1 cellular context compared by ENCODE assay signal in the genomic region with DNA sequence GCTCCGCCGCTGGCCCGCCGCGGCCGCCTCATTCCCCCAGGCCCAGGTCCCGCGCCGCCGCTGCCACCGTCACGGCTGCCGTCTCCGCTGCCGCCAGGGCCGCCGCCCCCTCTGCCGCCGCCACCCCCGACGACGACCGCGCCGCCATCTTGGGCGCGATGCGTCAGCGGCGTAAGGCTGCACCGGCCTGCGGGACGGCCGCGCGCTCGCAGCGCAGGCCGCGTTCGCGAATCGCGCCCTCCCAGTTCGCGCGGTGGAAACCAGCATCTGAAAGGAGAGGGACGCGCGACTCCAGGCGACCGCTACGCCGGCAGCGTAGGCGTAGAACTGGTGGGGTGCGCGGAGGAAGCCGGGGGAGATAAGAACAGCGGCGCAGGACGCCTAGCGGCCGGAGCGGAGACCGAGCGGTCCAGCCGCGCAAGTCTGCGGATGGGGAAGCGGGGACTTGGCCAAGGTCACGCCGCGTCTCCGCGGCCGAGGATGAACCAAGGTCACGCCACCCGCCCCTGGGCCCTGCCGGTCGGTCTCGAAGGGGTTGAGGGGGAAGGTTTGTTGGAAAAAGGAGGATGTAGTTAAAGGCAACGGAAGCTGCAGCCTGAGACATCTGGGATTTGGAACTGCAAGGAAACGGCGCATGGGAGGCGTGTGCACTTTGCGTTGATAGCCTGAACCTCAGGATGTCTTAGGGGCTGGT.
A peak's percentile ranks its signal among the peaks of the same experiment; 100 is the strongest.
TF ChIP-seq lines count a peak whose summit lies in the region.

A gene (minus strand): TSS at position 173 of the 694 bp plus-strand sequence. CDS start 307 bp downstream, outside the sequence.

TF ChIP-seq in SK-N-SH, 30 proteins besides CTCF, POLR2A, EP300 and RAD21 (continued from another document):
- peak; percentile 66 for TF ChIP-seq MXI1 (IDR thresholded peaks at IDR 0.05; ENCODE audit: low read depth, low read length)
- TF ChIP-seq, protein P1, sequence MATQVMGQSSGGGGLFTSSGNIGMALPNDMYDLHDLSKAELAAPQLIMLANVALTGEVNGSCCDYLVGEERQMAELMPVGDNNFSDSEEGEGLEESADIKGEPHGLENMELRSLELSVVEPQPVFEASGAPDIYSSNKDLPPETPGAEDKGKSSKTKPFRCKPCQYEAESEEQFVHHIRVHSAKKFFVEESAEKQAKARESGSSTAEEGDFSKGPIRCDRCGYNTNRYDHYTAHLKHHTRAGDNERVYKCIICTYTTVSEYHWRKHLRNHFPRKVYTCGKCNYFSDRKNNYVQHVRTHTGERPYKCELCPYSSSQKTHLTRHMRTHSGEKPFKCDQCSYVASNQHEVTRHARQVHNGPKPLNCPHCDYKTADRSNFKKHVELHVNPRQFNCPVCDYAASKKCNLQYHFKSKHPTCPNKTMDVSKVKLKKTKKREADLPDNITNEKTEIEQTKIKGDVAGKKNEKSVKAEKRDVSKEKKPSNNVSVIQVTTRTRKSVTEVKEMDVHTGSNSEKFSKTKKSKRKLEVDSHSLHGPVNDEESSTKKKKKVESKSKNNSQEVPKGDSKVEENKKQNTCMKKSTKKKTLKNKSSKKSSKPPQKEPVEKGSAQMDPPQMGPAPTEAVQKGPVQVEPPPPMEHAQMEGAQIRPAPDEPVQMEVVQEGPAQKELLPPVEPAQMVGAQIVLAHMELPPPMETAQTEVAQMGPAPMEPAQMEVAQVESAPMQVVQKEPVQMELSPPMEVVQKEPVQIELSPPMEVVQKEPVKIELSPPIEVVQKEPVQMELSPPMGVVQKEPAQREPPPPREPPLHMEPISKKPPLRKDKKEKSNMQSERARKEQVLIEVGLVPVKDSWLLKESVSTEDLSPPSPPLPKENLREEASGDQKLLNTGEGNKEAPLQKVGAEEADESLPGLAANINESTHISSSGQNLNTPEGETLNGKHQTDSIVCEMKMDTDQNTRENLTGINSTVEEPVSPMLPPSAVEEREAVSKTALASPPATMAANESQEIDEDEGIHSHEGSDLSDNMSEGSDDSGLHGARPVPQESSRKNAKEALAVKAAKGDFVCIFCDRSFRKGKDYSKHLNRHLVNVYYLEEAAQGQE (IDR thresholded peaks at IDR 0.05; ENCODE audit: low read depth, low read length), result no peak
- TF ChIP-seq, protein P2, sequence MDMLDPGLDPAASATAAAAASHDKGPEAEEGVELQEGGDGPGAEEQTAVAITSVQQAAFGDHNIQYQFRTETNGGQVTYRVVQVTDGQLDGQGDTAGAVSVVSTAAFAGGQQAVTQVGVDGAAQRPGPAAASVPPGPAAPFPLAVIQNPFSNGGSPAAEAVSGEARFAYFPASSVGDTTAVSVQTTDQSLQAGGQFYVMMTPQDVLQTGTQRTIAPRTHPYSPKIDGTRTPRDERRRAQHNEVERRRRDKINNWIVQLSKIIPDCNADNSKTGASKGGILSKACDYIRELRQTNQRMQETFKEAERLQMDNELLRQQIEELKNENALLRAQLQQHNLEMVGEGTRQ (IDR thresholded peaks at IDR 0.05; ENCODE audit: borderline replicate concordance, low read depth, low read length), result no peak
- no peak for TF ChIP-seq JUND (IDR thresholded peaks at IDR 0.05)
- TF ChIP-seq NRF1 (IDR thresholded peaks at IDR 0.05; ENCODE audit: low read depth, low read length), result peak; percentile 49; the same call in 1 of the 2 replicates
- TF ChIP-seq, protein P3, sequence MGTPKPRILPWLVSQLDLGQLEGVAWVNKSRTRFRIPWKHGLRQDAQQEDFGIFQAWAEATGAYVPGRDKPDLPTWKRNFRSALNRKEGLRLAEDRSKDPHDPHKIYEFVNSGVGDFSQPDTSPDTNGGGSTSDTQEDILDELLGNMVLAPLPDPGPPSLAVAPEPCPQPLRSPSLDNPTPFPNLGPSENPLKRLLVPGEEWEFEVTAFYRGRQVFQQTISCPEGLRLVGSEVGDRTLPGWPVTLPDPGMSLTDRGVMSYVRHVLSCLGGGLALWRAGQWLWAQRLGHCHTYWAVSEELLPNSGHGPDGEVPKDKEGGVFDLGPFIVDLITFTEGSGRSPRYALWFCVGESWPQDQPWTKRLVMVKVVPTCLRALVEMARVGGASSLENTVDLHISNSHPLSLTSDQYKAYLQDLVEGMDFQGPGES (IDR thresholded peaks at IDR 0.05; ENCODE audit: low read depth, low read length), result no peak
- 0 out of 2 replicates have a peak, but pooled peaks have one; percentile 11 for TF ChIP-seq RXRA (IDR thresholded peaks at IDR 0.05; ENCODE audit: borderline replicate concordance, low read depth)
- TF ChIP-seq GABPA (IDR thresholded peaks at IDR 0.05; ENCODE audit: low read depth), result no peak
- TF ChIP-seq MEF2A (IDR thresholded peaks at IDR 0.05; ENCODE audit: borderline replicate concordance, low read depth), result no peak
- TF ChIP-seq, protein P4, sequence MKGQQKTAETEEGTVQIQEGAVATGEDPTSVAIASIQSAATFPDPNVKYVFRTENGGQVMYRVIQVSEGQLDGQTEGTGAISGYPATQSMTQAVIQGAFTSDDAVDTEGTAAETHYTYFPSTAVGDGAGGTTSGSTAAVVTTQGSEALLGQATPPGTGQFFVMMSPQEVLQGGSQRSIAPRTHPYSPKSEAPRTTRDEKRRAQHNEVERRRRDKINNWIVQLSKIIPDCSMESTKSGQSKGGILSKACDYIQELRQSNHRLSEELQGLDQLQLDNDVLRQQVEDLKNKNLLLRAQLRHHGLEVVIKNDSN (IDR thresholded peaks at IDR 0.05; ENCODE audit: borderline replicate concordance, low read depth), result no peak
- no peak for TF ChIP-seq TEAD4 (IDR thresholded peaks at IDR 0.05; ENCODE audit: borderline replicate concordance, insufficient read depth)
- TF ChIP-seq RFX5 (IDR thresholded peaks at IDR 0.05; ENCODE audit: low read length), result no peak
- TF ChIP-seq, protein P5, sequence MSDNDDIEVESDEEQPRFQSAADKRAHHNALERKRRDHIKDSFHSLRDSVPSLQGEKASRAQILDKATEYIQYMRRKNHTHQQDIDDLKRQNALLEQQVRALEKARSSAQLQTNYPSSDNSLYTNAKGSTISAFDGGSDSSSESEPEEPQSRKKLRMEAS (IDR thresholded peaks at IDR 0.05; ENCODE audit: low read depth), result peak; percentile 62
- TF ChIP-seq NFIC (IDR thresholded peaks at IDR 0.05; ENCODE audit: borderline replicate concordance), result no peak
- TF ChIP-seq YY1 (IDR thresholded peaks at IDR 0.05; ENCODE audit: low read depth), result peak; percentile 85
- TF ChIP-seq TAF1 (IDR thresholded peaks at IDR 0.05; ENCODE audit: borderline replicate concordance, low read depth, low read length), result 0 out of 2 replicates have a peak, but pooled peaks have one; percentile 49
- peak; percentile 88 for TF ChIP-seq GATA2 (CRISPR knock-in tag; IDR thresholded peaks at IDR 0.05)
- no peak for TF ChIP-seq EZH2phosphoT487 (IDR thresholded peaks at IDR 0.05; ENCODE audit: borderline replicate concordance, low read depth)
- peak; percentile 65 for TF ChIP-seq RCOR1 (IDR thresholded peaks at IDR 0.05; ENCODE audit: low read length)
